ENCODE assay signal across 12 cellular contexts in the genomic region with DNA sequence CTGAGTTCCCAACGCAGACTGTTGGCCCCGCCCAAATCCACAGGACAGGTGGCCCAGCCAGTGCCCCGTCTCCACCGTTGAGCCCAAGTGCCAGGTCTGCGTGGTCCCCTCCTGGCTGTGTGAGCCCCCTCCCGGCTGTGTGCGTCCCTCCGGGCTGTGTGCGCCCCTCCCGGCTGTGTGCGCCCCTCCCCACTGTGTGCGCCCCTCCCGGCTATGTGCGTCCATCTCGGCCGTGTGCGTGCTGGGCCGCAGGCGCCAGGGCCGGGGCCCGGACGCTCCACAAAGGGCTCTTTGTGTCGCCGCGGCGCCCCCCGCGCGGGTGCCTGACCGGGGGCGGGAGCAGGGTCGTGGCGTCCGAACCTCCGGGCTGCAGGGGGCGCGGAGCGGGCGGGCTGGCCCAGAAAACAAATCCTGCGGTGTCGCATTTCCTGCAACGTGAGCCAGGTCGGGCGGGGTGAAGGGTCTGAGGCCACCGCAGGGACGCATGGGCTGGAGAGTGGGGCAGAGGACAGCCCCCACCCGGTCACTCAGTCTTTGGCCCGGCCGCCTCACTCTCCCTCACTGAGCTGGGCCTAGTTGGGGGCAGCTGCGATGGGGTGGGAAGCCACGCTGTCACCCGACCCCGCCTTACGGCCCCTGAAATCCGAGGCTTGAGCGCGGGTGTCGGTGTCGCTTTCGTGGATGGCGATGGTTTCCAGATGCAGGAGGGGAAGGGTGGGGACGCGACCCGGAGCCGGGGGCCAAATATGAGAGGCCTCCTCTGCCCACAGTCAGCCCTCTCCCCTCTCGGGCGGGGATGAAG. TPM values are rescaled to one million over a fixed set of nuclear protein-coding genes. Genes with fewer than 3 reads are reported as not detected.
DNase-seq lines count a peak whose midpoint lies in the region; ATAC-seq and TF ChIP-seq lines count a peak whose summit lies in the region.
"Had no signal": no experiment of that assay in that cellular context is flagged by ENCODE, and none has a peak within 500 bp of the region (broad histone marks: within the 10 kb centered on the region; RNA-seq: fewer than 3 reads in every experiment).

No MANE protein-coding gene starts in this region.

- no peaks in the 10 kb centered on the region for H3K79me2 ChIP-seq in mesendoderm (ENCODE audit: control insufficient read depth, insufficient read depth, low read length)

- H3K18ac ChIP-seq in mesendoderm (ENCODE audit: low read length), result no peak overlapping the region

- H2BK15ac ChIP-seq in mesendoderm (replicated peaks; ENCODE audit: low read depth), result no peak overlapping the region

- no peaks in the 10 kb centered on the region for H3K79me1 ChIP-seq in mesendoderm (ENCODE audit: low read length)

- CTCF ChIA-PET in CD8-positive, alpha-beta T cell (lab: Charles Lee), result interaction anchor here (1.0 to 6.0 kb wide), 7 partner anchors 8 to 39 kb away, joined by 3 to 43 read pairs (median 5); no protein-coding TSS in a partner anchor
- CTCF ChIA-PET in HEK293 (lab: Yijun Ruan, JAX), result no interaction called here

- H3K9me3 Mint-ChIP-seq in CD8-positive, alpha-beta T cell, result no peaks in the 10 kb centered on the region
- no peaks in the 10 kb centered on the region for H3K9me3 Mint-ChIP-seq in activated T-helper 17 cell treated with anti-CD3 and anti-CD28 coated beads, Interleukin-2, amount 50 U/mL, for 72 hours

- no peaks in the 10 kb centered on the region for H3K36me3 Mint-ChIP-seq in CD8-positive, alpha-beta T cell
- H3K36me3 Mint-ChIP-seq in activated T-helper 17 cell treated with anti-CD3 and anti-CD28 coated beads, Interleukin-2, amount 50 U/mL, for 72 hours (ENCODE audit: low read depth), result no peaks in the 10 kb centered on the region

- no peak overlapping the region for H3K4ac ChIP-seq in mesendoderm (ENCODE audit: low read depth, low read length)

- peak overlapping the region; percentile 79 for H3K56ac ChIP-seq in mesendoderm (ENCODE audit: low read length)

- DNase-seq in CD8-positive, alpha-beta T cell, result no peak
- DNase-seq in mesendoderm, result peak; percentile 56
- no peak for DNase-seq in 8988T
- DNase-seq in kidney tubule cell (ENCODE audit: low spot score), result no peak
- no peak for DNase-seq in effector CD8-positive, alpha-beta T cell (lab: John Stamatoyannopoulos, UW)
- DNase-seq: left cardiac atrium; MV-4-11; stimulated activated CD4-positive, alpha-beta T cell treated with anti-CD3 and anti-CD28 coated beads, Interleukin-15, amount 100 ng/mL, for 24 hours had no signal

- no peaks in the 10 kb centered on the region for H3K9me3 ChIP-seq in CD8-positive, alpha-beta T cell (ENCODE audit: low read length)
- no peaks in the 10 kb centered on the region for H3K9me3 ChIP-seq in HEK293 (ENCODE audit: control insufficient read depth, insufficient read depth, low read depth, low read length)
- H3K9me3 ChIP-seq: thoracic aorta had no signal

- peak overlapping the region; percentile 44 for H3K9ac ChIP-seq in mesendoderm (ENCODE audit: low read length)

- H3K27me3 ChIP-seq in CD8-positive, alpha-beta T cell (ENCODE audit: insufficient read depth, low read length), result peaks cover 22% of the 10 kb centered on the region
- no peaks in the 10 kb centered on the region for H3K27me3 ChIP-seq in mesendoderm (ENCODE audit: insufficient read depth, low read length, poor library complexity)

- peaks cover 27% of the 10 kb centered on the region for H3K4me1 Mint-ChIP-seq in CD8-positive, alpha-beta T cell (ENCODE audit: low read depth)
- H3K4me1 Mint-ChIP-seq in activated T-helper 17 cell treated with anti-CD3 and anti-CD28 coated beads, Interleukin-2, amount 50 U/mL, for 72 hours, result peaks cover 13% of the 10 kb centered on the region

- peak overlapping the region; percentile 65 for H3K4me3 Mint-ChIP-seq in CD8-positive, alpha-beta T cell
- peak overlapping the region; percentile 65 for H3K4me3 Mint-ChIP-seq in activated T-helper 17 cell treated with anti-CD3 and anti-CD28 coated beads, Interleukin-2, amount 50 U/mL, for 72 hours

- no peak overlapping the region for H4K8ac ChIP-seq in mesendoderm (ENCODE audit: low read depth, low read length)

- no peak overlapping the region for H3K23ac ChIP-seq in mesendoderm (ENCODE audit: low read length)

- no peak overlapping the region for H2AK5ac ChIP-seq in mesendoderm (ENCODE audit: low read length)

- H3K27me3 Mint-ChIP-seq in CD8-positive, alpha-beta T cell (ENCODE audit: low read depth), result peaks cover 37% of the 10 kb centered on the region
- peaks cover 13% of the 10 kb centered on the region for H3K27me3 Mint-ChIP-seq in activated T-helper 17 cell treated with anti-CD3 and anti-CD28 coated beads, Interleukin-2, amount 50 U/mL, for 72 hours

- H3K4me1 ChIP-seq in CD8-positive, alpha-beta T cell (ENCODE audit: insufficient read depth, low read length), result peaks cover 20% of the 10 kb centered on the region
- H3K4me1 ChIP-seq in HEK293 (ENCODE audit: control insufficient read depth, insufficient read depth, low read length) (no peaks in the 10 kb centered on the region), mesendoderm (ENCODE audit: control insufficient read depth, low read depth, low read length) (no peaks in the 10 kb centered on the region)

- no CpG with 5 or more reads among the region's 67 CpGs for WGBS in mesendoderm (ENCODE audit: extremely low coverage, insufficient coverage, low lambda C conversion rate)

- intact Hi-C loops in CD8-positive, alpha-beta T cell (cut with DNase I, micrococcal nuclease), result no loop called here

- H3K27ac ChIP-seq in CD8-positive, alpha-beta T cell (ENCODE audit: low read depth, low read length), result no peak overlapping the region
- no peak overlapping the region for H3K27ac ChIP-seq in HEK293 (ENCODE audit: extremely low read depth, low read depth, low read length)
- no peak overlapping the region for H3K27ac ChIP-seq in mesendoderm (ENCODE audit: low read depth, low read length)
- H3K27ac ChIP-seq: thoracic aorta had no signal

- H3K4me2 ChIP-seq in mesendoderm (ENCODE audit: low read length), result peak overlapping the region; percentile 56

- H2BK5ac ChIP-seq in mesendoderm (ENCODE audit: low read length), result no peak overlapping the region

- no peaks in the 10 kb centered on the region for H3K36me3 ChIP-seq in CD8-positive, alpha-beta T cell (ENCODE audit: insufficient read depth, low read length)
- H3K36me3 ChIP-seq in HEK293 (ENCODE audit: control insufficient read depth in 2 of 2, insufficient read depth in 1 of 2, low read length in 2 of 2) (no peaks in the 10 kb centered on the region), mesendoderm (ENCODE audit: control insufficient read depth, insufficient read depth, low read length) (no peaks in the 10 kb centered on the region)
- H3K36me3 ChIP-seq: thoracic aorta had no signal

- peak overlapping the region; percentile 43 for H3K4me3 ChIP-seq in CD8-positive, alpha-beta T cell (ENCODE audit: low read depth, low read length)
- H3K4me3 ChIP-seq in HEK293 (ENCODE audit: low read depth, low read length) (no peak overlapping the region), mesendoderm (ENCODE audit: low read length) (no peak overlapping the region)

- H2BK120ac ChIP-seq in mesendoderm (ENCODE audit: low read depth, low read length), result no peak overlapping the region

- no peak for ATAC-seq in CD8-positive, alpha-beta T cell
- no peak for ATAC-seq in activated T-helper 17 cell treated with anti-CD3 and anti-CD28 coated beads, Interleukin-2, amount 50 U/mL, for 72 hours (replicated peaks)
- no peak for ATAC-seq in HG03565 (IDR thresholded peaks at IDR 0.05; ENCODE audit: unreplicated experiment)
- ATAC-seq: left cardiac atrium had no signal

- H3K27ac Mint-ChIP-seq in CD8-positive, alpha-beta T cell, result no peak overlapping the region
- H3K27ac Mint-ChIP-seq in activated T-helper 17 cell treated with anti-CD3 and anti-CD28 coated beads, Interleukin-2, amount 50 U/mL, for 72 hours, result no peak overlapping the region

- POLR2A ChIA-PET in CD8-positive, alpha-beta T cell (lab: Charles Lee), result interaction anchor here (1.0 to 5.1 kb wide), 3 partner anchors 13 to 31 kb away, joined by 3 to 30 read pairs (median 5); a partner anchor contains a TSS
- POLR2A ChIA-PET in HEK293 (lab: Yijun Ruan, JAX), result no interaction called here

- H4K5ac ChIP-seq in mesendoderm (ENCODE audit: low read length), result no peak overlapping the region

- no peak for TF ChIP-seq CTCF in CD8-positive, alpha-beta T cell (IDR thresholded peaks at IDR 0.05)
- TF ChIP-seq CTCF in HEK293 (tag by site-specific recombination; IDR thresholded peaks at IDR 0.05), result no peak

TF ChIP-seq in HEK293, 187 proteins besides CTCF, POLR2A, EP300 and RAD21 (continues in another document):
- no peak for TF ChIP-seq ZNF510 (tag by site-specific recombination; IDR thresholded peaks at IDR 0.05; ENCODE audit: insufficient replicate concordance)
- TF ChIP-seq ZNF202 (tag by site-specific recombination; IDR thresholded peaks at IDR 0.05; ENCODE audit: borderline replicate concordance), result no peak
- no peak for TF ChIP-seq SETDB1 (IDR thresholded peaks at IDR 0.05; ENCODE audit: insufficient read length, low read length)
- TF ChIP-seq KLF9 (tag by site-specific recombination; IDR thresholded peaks at IDR 0.05; ENCODE audit: low read depth), result no peak
- TF ChIP-seq ZNF391 (tag by site-specific recombination; IDR thresholded peaks at IDR 0.05; ENCODE audit: borderline replicate concordance, low read depth), result no peak
- peak; percentile 77 for TF ChIP-seq KLF1 (tag by site-specific recombination; IDR thresholded peaks at IDR 0.05)
- no peak for TF ChIP-seq KLF7 (tag by site-specific recombination; IDR thresholded peaks at IDR 0.05; ENCODE audit: borderline replicate concordance)

RNA-seq across cellular contexts. Expression of a gene that starts 18.8 kb away (rescaled TPM):
- 100 to 1,000 TPM; 178 to 185 TPM for total RNA-seq in CD8-positive, alpha-beta T cell
- total RNA-seq in activated T-helper 17 cell treated with anti-CD3 and anti-CD28 coated beads, Interleukin-2, amount 50 U/mL, for 72 hours, result 100 to 1,000 TPM; 132 to 199 TPM
- polyA plus RNA-seq in mesendoderm (2013, experiment 1 of 2), result 4.0 TPM
- 3.9 TPM for polyA plus RNA-seq in mesendoderm (2013, experiment 2 of 2)

RNA-seq across cellular contexts. Expression of a gene that starts 22.6 kb away (rescaled TPM):
- total RNA-seq in CD8-positive, alpha-beta T cell, result 1 to 10 TPM; 2.7 to 5.5 TPM
- total RNA-seq in activated T-helper 17 cell treated with anti-CD3 and anti-CD28 coated beads, Interleukin-2, amount 50 U/mL, for 72 hours, result 1 to 10 TPM in 1 of 2 donors, under 1 TPM in 1; 0.71 to 3.5 TPM
- 5.0 TPM for polyA plus RNA-seq in mesendoderm (2013, experiment 1 of 2)
- 4.9 TPM for polyA plus RNA-seq in mesendoderm (2013, experiment 2 of 2)
- total RNA-seq: thoracic aorta had no signal

RNA-seq across cellular contexts. Expression of a gene that starts 27.5 kb away (rescaled TPM):
- total RNA-seq in CD8-positive, alpha-beta T cell, result not detected
- total RNA-seq in activated T-helper 17 cell treated with anti-CD3 and anti-CD28 coated beads, Interleukin-2, amount 50 U/mL, for 72 hours, result under 1 TPM; 0.17 to 0.37 TPM
- 0.13 TPM for polyA plus RNA-seq in mesendoderm (2013, experiment 1 of 2)
- polyA plus RNA-seq in mesendoderm (2013, experiment 2 of 2), result 0.14 TPM
- total RNA-seq: thoracic aorta had no signal

RNA-seq across cellular contexts. Expression of a gene that starts 44.2 kb away (rescaled TPM):
- total RNA-seq in CD8-positive, alpha-beta T cell, result 1 to 10 TPM; 4.0 to 5.0 TPM
- total RNA-seq in activated T-helper 17 cell treated with anti-CD3 and anti-CD28 coated beads, Interleukin-2, amount 50 U/mL, for 72 hours, result 1 to 10 TPM; 3.2 to 3.8 TPM
- polyA plus RNA-seq in mesendoderm (2013, experiment 1 of 2), result 5.0 TPM
- 5.0 TPM for polyA plus RNA-seq in mesendoderm (2013, experiment 2 of 2)

RNA-seq across cellular contexts. Expression of a gene that starts 53.6 kb away (rescaled TPM):
- total RNA-seq in CD8-positive, alpha-beta T cell, result 1 to 10 TPM; 2.8 to 3.1 TPM
- 10 to 100 TPM; 43.5 to 96.3 TPM for total RNA-seq in activated T-helper 17 cell treated with anti-CD3 and anti-CD28 coated beads, Interleukin-2, amount 50 U/mL, for 72 hours
- polyA plus RNA-seq in mesendoderm (2013, experiment 1 of 2), result 101 TPM
- 108 TPM for polyA plus RNA-seq in mesendoderm (2013, experiment 2 of 2)
